1 cellular context compared by ENCODE assay signal in the genomic region with DNA sequence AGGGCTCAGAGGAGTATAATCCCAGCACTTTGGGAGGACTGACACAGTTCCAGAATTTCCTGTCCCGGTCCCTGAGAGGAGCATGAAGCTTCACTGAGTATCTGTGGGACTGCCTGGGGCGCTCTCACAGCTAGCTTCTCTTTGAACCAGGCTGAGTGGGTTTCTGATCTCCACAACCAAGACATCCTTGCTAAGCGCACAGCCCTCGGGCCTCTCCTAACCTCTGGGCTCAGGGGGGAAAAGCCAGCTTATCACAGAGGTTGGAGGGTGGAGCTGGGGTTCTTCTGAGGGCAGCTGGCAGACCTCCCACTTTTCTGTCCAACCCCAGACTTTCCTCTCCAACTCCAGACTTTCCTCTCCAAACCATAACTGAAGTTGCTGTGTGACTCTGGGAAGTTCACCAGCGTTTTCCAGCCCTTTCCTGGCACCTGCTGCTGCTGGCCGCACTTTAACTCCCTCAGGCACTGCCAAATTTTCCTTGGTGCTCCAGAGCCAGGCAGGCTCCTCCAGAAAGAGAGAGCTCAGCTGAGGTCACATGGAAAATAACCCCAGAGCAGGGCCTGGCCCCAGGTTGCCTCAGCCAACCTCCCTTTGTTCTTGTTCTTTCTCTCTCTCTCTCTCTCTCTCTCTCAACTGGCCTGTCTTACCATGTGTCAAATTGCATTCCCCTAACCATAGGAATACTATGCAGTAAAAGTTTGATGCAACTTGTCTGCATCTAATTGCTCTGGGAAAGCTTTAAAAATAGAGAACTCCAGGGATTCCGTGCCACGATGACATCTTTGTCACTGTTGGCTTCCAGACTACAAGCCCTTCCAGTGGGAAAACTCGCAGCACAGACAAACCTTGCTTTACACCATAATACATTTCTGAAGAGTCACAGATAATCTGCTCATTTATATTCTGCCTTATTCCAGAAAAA.
TF ChIP-seq lines count a peak whose summit lies in the region.

No MANE protein-coding gene starts in this region.

TF ChIP-seq in HEK293, 187 proteins besides CTCF, POLR2A, EP300 and RAD21:
- TF ChIP-seq ZNF596 (tag by site-specific recombination; IDR thresholded peaks at IDR 0.05) (0 out of 2 replicates have a peak, but pooled peaks have one; percentile 17), ZBTB20 (tag by site-specific recombination; IDR thresholded peaks at IDR 0.05) (no peak), ZNF510 (tag by site-specific recombination; IDR thresholded peaks at IDR 0.05; ENCODE audit: insufficient replicate concordance) (no peak), ZNF138 (tag by site-specific recombination; IDR thresholded peaks at IDR 0.05; ENCODE audit: borderline replicate concordance) (no peak)
TF ChIP-seq in HEK293: peak in this region for 1.
